In genomic region chr17:76901542-76902197, GRCh38 we compare ENCODE assay signal across 16 cellular contexts. TPM values are rescaled to one million over a fixed set of nuclear protein-coding genes. Genes with fewer than 3 reads are reported as not detected.
"Had no signal": no experiment of that assay in that cellular context is flagged by ENCODE, and none has a peak within 500 bp of the region (broad histone marks: within the 10 kb centered on the region; RNA-seq: fewer than 3 reads in every experiment).

No MANE protein-coding gene starts in this region.

- H3K9me3 ChIP-seq: heart left ventricle, mucosa of descending colon, tibial artery had no signal

- H3K4me3 ChIP-seq: heart left ventricle, mucosa of descending colon, skin epidermis, tibial artery had no signal

- FAIRE-seq: frontal cortex had no signal

- H3K36me3 ChIP-seq: brain microvascular endothelial cell, heart left ventricle, tibial artery had no signal

- H3K27me3 ChIP-seq: brain microvascular endothelial cell had no signal

- H3K27ac ChIP-seq: brain microvascular endothelial cell, heart left ventricle, skin epidermis, tibial artery had no signal

- DNase-seq: activated CD4-positive, alpha-beta T cell treated with anti-CD3 and anti-CD28 coated beads, Interleukin-2, amount 50 U/mL, for 1 hour; activated naive CD8-positive, alpha-beta T cell treated with anti-CD3 and anti-CD28 coated beads for 36 hours; amygdala; brain microvascular endothelial cell; cerebellar nuclear complex; effector memory CD4-positive, alpha-beta T cell; mucosa of descending colon; naive thymus-derived CD8-positive, alpha-beta T cell; retina; stimulated activated CD4-positive, alpha-beta T cell treated with anti-CD3 and anti-CD28 coated beads, Interleukin-15, amount 100 ng/mL, for 24 hours; stimulated activated CD4-positive, alpha-beta T cell treated with anti-CD3 and anti-CD28 coated beads, Interleukin-4, amount 100 ng/mL, for 1 hour; stimulated activated naive B cell treated with anti-CD40 and anti-IgM and Interleukin-4, amounts not matched to agents 10 μg/mL and 1 μg/mL and 100 μg/mL, for 72 hours; tibial artery had no signal

- ATAC-seq: mucosa of descending colon; naive thymus-derived CD8-positive, alpha-beta T cell; stimulated activated naive B cell treated with anti-CD40 and anti-IgM and Interleukin-4, amounts not matched to agents 10 μg/mL and 1 μg/mL and 100 μg/mL, for 72 hours had no signal

RNA-seq across cellular contexts. Expression of gene MGAT5B, which starts 33.5 kb away (rescaled TPM):
- polyA plus RNA-seq: naive thymus-derived CD8-positive, alpha-beta T cell had no signal
